Comparison of ENCODE assay signal across 8 cellular contexts in genomic region chr11:65040520-65041205, GRCh38. TPM values are rescaled to one million over a fixed set of nuclear protein-coding genes. Genes with fewer than 3 reads are reported as not detected.
DNase-seq lines count a peak whose midpoint lies in the region; ATAC-seq, FAIRE-seq and TF ChIP-seq lines count a peak whose summit lies in the region.

No MANE protein-coding gene starts in this region.

- peaks cover 6% of the 10 kb centered on the region for H3K36me3 Mint-ChIP-seq in activated CD4-positive, alpha-beta T cell treated with anti-CD3 and anti-CD28 coated beads for 36 hours (ENCODE audit: low read depth)

- peak overlapping the region; percentile 86 for H3K4me3 Mint-ChIP-seq in activated CD4-positive, alpha-beta T cell treated with anti-CD3 and anti-CD28 coated beads for 36 hours

- intact Hi-C loops in activated CD4-positive, alpha-beta T cell treated with anti-CD3 and anti-CD28 coated beads for 36 hours (cut with DNase I, micrococcal nuclease), result loop anchor here (1.0 to 5.0 kb wide), 20 partner anchors 13 to 724 kb away; partner anchors contain the start of genes CDCA5 (in 2 of the 2), SNX15 (in 2 of the 2), ZFPL1 (in 2 of the 2) and ZNHIT2 (in 2 of the 2)

- no peaks in the 10 kb centered on the region for H3K9me3 ChIP-seq in BE2C

- POLR2A ChIA-PET in activated CD4-positive, alpha-beta T cell treated with anti-CD3 and anti-CD28 coated beads for 36 hours (lab: Charles Lee), result interaction anchor here (0.8 kb wide), 1 partner anchor 26 kb away, joined by 3 read pairs; no protein-coding TSS in a partner anchor

- no peaks in the 10 kb centered on the region for H3K36me3 ChIP-seq in BE2C

- H3K4me1 Mint-ChIP-seq in activated CD4-positive, alpha-beta T cell treated with anti-CD3 and anti-CD28 coated beads for 36 hours, result peaks cover 15% of the 10 kb centered on the region

- no peaks in the 10 kb centered on the region for H3K4me1 ChIP-seq in BE2C

- H3K27me3 Mint-ChIP-seq in activated CD4-positive, alpha-beta T cell treated with anti-CD3 and anti-CD28 coated beads for 36 hours, result no peaks in the 10 kb centered on the region

- no peak for TF ChIP-seq CTCF in BE2C (IDR thresholded peaks at IDR 0.05; ENCODE audit: low read depth, low read length)

- H3K9me3 Mint-ChIP-seq in activated CD4-positive, alpha-beta T cell treated with anti-CD3 and anti-CD28 coated beads for 36 hours (ENCODE audit: low read depth), result no peaks in the 10 kb centered on the region

- ATAC-seq in HG03442 (IDR thresholded peaks at IDR 0.05; ENCODE audit: unreplicated experiment), result peak; percentile 84
- peak; percentile 95 for ATAC-seq in activated CD4-positive, alpha-beta T cell treated with anti-CD3 and anti-CD28 coated beads for 36 hours

- CTCF ChIA-PET in activated CD4-positive, alpha-beta T cell treated with anti-CD3 and anti-CD28 coated beads for 36 hours (lab: Charles Lee), result interaction anchor here (0.9 to 1.4 kb wide), 4 partner anchors 11 to 59 kb away, joined by 3 to 6 read pairs (median 4); no protein-coding TSS in a partner anchor

- H3K27ac Mint-ChIP-seq in activated CD4-positive, alpha-beta T cell treated with anti-CD3 and anti-CD28 coated beads for 36 hours, result peak overlapping the region; percentile 95

- H3K27ac ChIP-seq in cingulate gyrus (ENCODE audit: low read depth, low read length), result peak overlapping the region; percentile 94
- H3K27ac ChIP-seq in layer of hippocampus (ENCODE audit: low read depth, low read length), result peak overlapping the region; percentile 94

- H3K4me3 ChIP-seq in BE2C (ENCODE audit: low read depth, low read length), result peak overlapping the region; percentile 59

- DNase-seq in BE2C, result peak; percentile 91
- DNase-seq in GM19239 (ENCODE audit: insufficient read length, low spot score), result peak; percentile 98
- peak; percentile 98 for DNase-seq in NCI-H510A treated with DMSO at 0.1 percent for 48 hours (lab: John Stamatoyannopoulos, UW)
- peak; percentile 96 for DNase-seq in activated CD4-positive, alpha-beta T cell treated with anti-CD3 and anti-CD28 coated beads for 36 hours
- peak; percentile 64 to 87 (median 74) for DNase-seq in stimulated activated CD4-positive, alpha-beta T cell treated with anti-CD3 and anti-CD28 coated beads, Interleukin-1b, Interleukin-23, amount 100 ng/mL, for 24 hours (ENCODE audit: low read depth in 4 of 4, low spot score in 1 of 4)

- peak; percentile 97 for FAIRE-seq in GM19239 (lab: Jason Lieb, UNC)

- no peaks in the 10 kb centered on the region; the same call in 1 of the 2 replicates for H3K27me3 ChIP-seq in BE2C
- H3K27me3 ChIP-seq in layer of hippocampus (ENCODE audit: control insufficient read depth, insufficient read depth, low read length), result no peaks in the 10 kb centered on the region

RNA-seq across cellular contexts. Expression of gene SAC3D1, which starts 0.3 kb away (rescaled TPM):
- polyA plus RNA-seq in BE2C (2012; ENCODE audit: insufficient read depth, insufficient read length, low read depth), result 19.0 TPM
- total RNA-seq in activated CD4-positive, alpha-beta T cell treated with anti-CD3 and anti-CD28 coated beads for 36 hours, result 10 to 100 TPM; 10.5 to 12.1 TPM

RNA-seq across cellular contexts. Expression of gene SNX15, which starts 13.4 kb away (rescaled TPM):
- 15.7 TPM for polyA plus RNA-seq in BE2C (2012; ENCODE audit: insufficient read depth, insufficient read length, low read depth)
- 10 to 100 TPM; 12.1 to 14.2 TPM for total RNA-seq in activated CD4-positive, alpha-beta T cell treated with anti-CD3 and anti-CD28 coated beads for 36 hours

RNA-seq across cellular contexts. Expression of gene NAALADL1, which starts 17.7 kb away (rescaled TPM):
- polyA plus RNA-seq in BE2C (2012; ENCODE audit: insufficient read depth, insufficient read length, low read depth), result not detected
- total RNA-seq in activated CD4-positive, alpha-beta T cell treated with anti-CD3 and anti-CD28 coated beads for 36 hours, result 10 to 100 TPM; 11.7 to 13.6 TPM

RNA-seq across cellular contexts. Expression of gene ARL2, which starts 26.7 kb away (rescaled TPM):
- polyA plus RNA-seq in BE2C (2012; ENCODE audit: insufficient read depth, insufficient read length, low read depth), result 126 TPM
- 100 to 1,000 TPM in 1 of 2 experiments, 10 to 100 TPM in 1; 89.6 to 109 TPM for total RNA-seq in activated CD4-positive, alpha-beta T cell treated with anti-CD3 and anti-CD28 coated beads for 36 hours

RNA-seq across cellular contexts. Expression of gene CDCA5, which starts 43.2 kb away (rescaled TPM):
- 8.8 TPM for polyA plus RNA-seq in BE2C (2012; ENCODE audit: insufficient read depth, insufficient read length, low read depth)
- total RNA-seq in activated CD4-positive, alpha-beta T cell treated with anti-CD3 and anti-CD28 coated beads for 36 hours, result 100 to 1,000 TPM; 111 to 119 TPM

Comparison
In these comparisons a context has a peak if more than half of its experiments do, and no peak if none do; other contexts are left out.
1. Peak in every context shown above with its lines: DNase-seq, ATAC-seq, H3K4me3 ChIP-seq and H3K27ac ChIP-seq.